8 cellular contexts compared by ENCODE assay signal in the genomic region with DNA sequence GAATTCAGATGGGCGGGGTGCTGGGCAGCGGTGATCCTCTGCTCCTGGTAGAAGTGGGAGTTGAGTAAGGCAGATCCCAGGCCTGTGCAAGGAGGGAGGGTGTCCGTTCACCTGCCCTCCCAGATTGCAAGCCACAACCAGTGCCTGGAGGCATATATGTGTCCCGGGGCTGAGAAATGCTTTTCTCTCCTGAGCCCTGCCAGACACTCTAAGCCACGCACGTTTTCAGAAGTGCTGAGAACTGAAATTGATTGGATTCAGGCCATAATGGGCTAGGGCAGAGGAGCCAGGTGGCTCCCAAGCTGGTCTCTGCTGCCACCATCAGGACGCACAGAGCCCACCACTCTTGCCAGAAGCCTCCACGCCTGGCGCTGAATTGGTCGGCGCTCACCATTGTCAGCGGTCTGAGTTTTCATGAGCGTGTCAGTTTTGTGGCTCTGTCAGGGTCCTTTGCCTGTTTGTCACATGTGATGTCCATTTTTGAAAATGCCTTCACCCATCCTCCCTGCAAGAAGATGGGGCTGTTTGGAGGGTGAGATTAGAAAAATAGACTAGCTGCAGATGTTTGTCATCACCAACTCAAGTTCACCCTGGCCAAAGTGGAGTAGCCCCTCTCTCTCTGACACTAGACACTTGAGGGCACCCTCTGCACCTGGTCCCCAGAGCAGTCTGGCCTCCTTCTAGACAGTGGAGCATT.
DNase-seq lines count a peak whose midpoint lies in the region; ATAC-seq and FAIRE-seq lines count a peak whose summit lies in the region.

No MANE protein-coding gene starts in this region.

- in situ Hi-C loops in T47D (cut with HindIII; ENCODE audit: low pct_unique_long_range_greater_than_20kb, low sequenced_read_pairs), result no loop called here

- ATAC-seq in GM19452 (IDR thresholded peaks at IDR 0.05; ENCODE audit: unreplicated experiment) (peak; percentile 76), HG03025 (IDR thresholded peaks at IDR 0.05; ENCODE audit: low FRiP score, unreplicated experiment) (no peak)

- DNase-seq in D341Med (ENCODE audit: low spot score) (peak; percentile 88), HuH-7.5 (ENCODE audit: low spot score) (peak; percentile 77), NOMO-1 treated with DMSO at 0.1 percent for 48 hours (lab: John Stamatoyannopoulos, UW; ENCODE audit: unreplicated experiment) (peak; percentile 48), T47D (ENCODE audit: low read depth in 1 of 2, low spot score in 1 of 2) (peak; percentile 42 to 76)
- DNase-seq in stimulated activated CD4-positive, alpha-beta T cell treated with anti-CD3 and anti-CD28 coated beads, Interleukin-4, amount 100 ng/mL, for 48 hours (ENCODE audit: low read depth in 2 of 2), result peak; percentile 7 to 13

- peak; percentile 70 for FAIRE-seq in islet of Langerhans (lab: Jason Lieb, UNC)

Comparison
In these comparisons a context has a peak if more than half of its experiments do, and no peak if none do; other contexts are left out.
1. DNase-seq: peak in every context shown above with its lines; median percentile 88 in D341Med; 77 in HuH-7.5; 59 in T47D; 48 in NOMO-1 treated with DMSO at 0.1 percent for 48 hours; 10 in stimulated activated CD4-positive, alpha-beta T cell treated with anti-CD3 and anti-CD28 coated beads, Interleukin-4, amount 100 ng/mL, for 48 hours.